16 cellular contexts compared by ENCODE assay signal in genomic region chr16:80125677-80126076, GRCh38.
"Had no signal": no experiment of that assay in that cellular context is flagged by ENCODE, and none has a peak within 500 bp of the region (broad histone marks: within the 10 kb centered on the region; RNA-seq: fewer than 3 reads in every experiment).

No MANE protein-coding gene starts in this region.

- DNase-seq: activated B cell treated with CpG ODN at 0.5 μM for 24 hours; activated CD4-positive, alpha-beta T cell treated with anti-CD3 and anti-CD28 coated beads, Interleukin-2, amount 10 ng/mL, durations not matched to agents 7 days and 5 days; activated CD8-positive, alpha-beta memory T cell treated with anti-CD3 and anti-CD28 coated beads for 24 hours; amniotic stem cell; brain microvascular endothelial cell; foreskin keratinocyte; lower lobe of right lung; midbrain; naive thymus-derived CD4-positive, alpha-beta T cell; SHP77 treated with DMSO at 0.1 percent for 48 hours had no signal

- H3K4me1 Mint-ChIP-seq: activated B cell treated with CpG ODN at 0.5 μM for 24 hours; activated CD4-positive, alpha-beta T cell treated with anti-CD3 and anti-CD28 coated beads, Interleukin-2, amount 10 ng/mL, durations not matched to agents 7 days and 5 days; activated naive CD4-positive, alpha-beta T cell treated with anti-CD3 and anti-CD28 coated beads, Interleukin-2, amount 50 U/mL, for 24 hours; naive thymus-derived CD4-positive, alpha-beta T cell; stimulated activated effector memory CD8-positive, alpha-beta T cell treated with anti-CD3 and anti-CD28 coated beads, Interleukin-12 subunit alpha, Interleukin-12 subunit beta, amount 100 ng/mL, for 72 hours had no signal

- H3K27ac Mint-ChIP-seq: activated B cell treated with CpG ODN at 0.5 μM for 24 hours; activated CD4-positive, alpha-beta T cell treated with anti-CD3 and anti-CD28 coated beads, Interleukin-2, amount 10 ng/mL, durations not matched to agents 7 days and 5 days; activated naive CD4-positive, alpha-beta T cell treated with anti-CD3 and anti-CD28 coated beads, Interleukin-2, amount 50 U/mL, for 24 hours; activated T-helper 2 cell treated with anti-CD3 and anti-CD28 coated beads, Interferon-gamma antibody, Interleukin-2, Interleukin-4, amounts not matched to agents 10 μg/mL and 5 μg/mL and 100 μg/mL, durations not matched to agents 14 hours and 24 hours and 36 hours; naive thymus-derived CD4-positive, alpha-beta T cell; stimulated activated effector memory CD8-positive, alpha-beta T cell treated with anti-CD3 and anti-CD28 coated beads, Interleukin-12 subunit alpha, Interleukin-12 subunit beta, amount 100 ng/mL, for 72 hours; T-helper 1 cell treated with Interleukin-12 subunit alpha and Interleukin-12 subunit beta and Interleukin-4 antibody, amounts not matched to agents 30 μg/mL and 1 μg/mL, for 36 hours had no signal

- H3K9me3 Mint-ChIP-seq: activated B cell treated with CpG ODN at 0.5 μM for 24 hours; activated CD4-positive, alpha-beta T cell treated with anti-CD3 and anti-CD28 coated beads, Interleukin-2, amount 10 ng/mL, durations not matched to agents 7 days and 5 days; activated naive CD4-positive, alpha-beta T cell treated with anti-CD3 and anti-CD28 coated beads, Interleukin-2, amount 50 U/mL, for 24 hours; activated T-helper 2 cell treated with anti-CD3 and anti-CD28 coated beads, Interferon-gamma antibody, Interleukin-2, Interleukin-4, amounts not matched to agents 10 μg/mL and 5 μg/mL and 100 μg/mL, durations not matched to agents 14 hours and 24 hours and 36 hours; stimulated activated effector memory CD8-positive, alpha-beta T cell treated with anti-CD3 and anti-CD28 coated beads, Interleukin-12 subunit alpha, Interleukin-12 subunit beta, amount 100 ng/mL, for 72 hours; T-helper 1 cell treated with Interleukin-12 subunit alpha and Interleukin-12 subunit beta and Interleukin-4 antibody, amounts not matched to agents 30 μg/mL and 1 μg/mL, for 36 hours had no signal

- H3K27me3 ChIP-seq: brain microvascular endothelial cell, tibial nerve had no signal

- ATAC-seq: esophagus mucosa; foreskin keratinocyte; naive thymus-derived CD4-positive, alpha-beta T cell; stimulated activated effector memory CD8-positive, alpha-beta T cell treated with anti-CD3 and anti-CD28 coated beads, Interleukin-12 subunit alpha, Interleukin-12 subunit beta, amount 100 ng/mL, for 72 hours had no signal

- H3K4me1 ChIP-seq: foreskin keratinocyte, lower lobe of right lung had no signal

- H3K4me3 Mint-ChIP-seq: activated B cell treated with CpG ODN at 0.5 μM for 24 hours; activated CD4-positive, alpha-beta T cell treated with anti-CD3 and anti-CD28 coated beads, Interleukin-2, amount 10 ng/mL, durations not matched to agents 7 days and 5 days; activated naive CD4-positive, alpha-beta T cell treated with anti-CD3 and anti-CD28 coated beads, Interleukin-2, amount 50 U/mL, for 24 hours; naive thymus-derived CD4-positive, alpha-beta T cell; stimulated activated effector memory CD8-positive, alpha-beta T cell treated with anti-CD3 and anti-CD28 coated beads, Interleukin-12 subunit alpha, Interleukin-12 subunit beta, amount 100 ng/mL, for 72 hours; T-helper 1 cell treated with Interleukin-12 subunit alpha and Interleukin-12 subunit beta and Interleukin-4 antibody, amounts not matched to agents 30 μg/mL and 1 μg/mL, for 36 hours had no signal

- H3K9me3 ChIP-seq: lower lobe of right lung, tibial nerve had no signal

- H3K36me3 Mint-ChIP-seq: activated naive CD4-positive, alpha-beta T cell treated with anti-CD3 and anti-CD28 coated beads, Interleukin-2, amount 50 U/mL, for 24 hours; naive thymus-derived CD4-positive, alpha-beta T cell; stimulated activated effector memory CD8-positive, alpha-beta T cell treated with anti-CD3 and anti-CD28 coated beads, Interleukin-12 subunit alpha, Interleukin-12 subunit beta, amount 100 ng/mL, for 72 hours had no signal

- H3K4me3 ChIP-seq: lower lobe of right lung, tibial nerve had no signal

- H3K36me3 ChIP-seq: brain microvascular endothelial cell, lower lobe of right lung, tibial nerve had no signal

- H3K27ac ChIP-seq: brain microvascular endothelial cell, foreskin keratinocyte, lower lobe of right lung, tibial nerve had no signal

- H3K27me3 Mint-ChIP-seq: activated CD4-positive, alpha-beta T cell treated with anti-CD3 and anti-CD28 coated beads, Interleukin-2, amount 10 ng/mL, durations not matched to agents 7 days and 5 days; activated naive CD4-positive, alpha-beta T cell treated with anti-CD3 and anti-CD28 coated beads, Interleukin-2, amount 50 U/mL, for 24 hours had no signal
